ENCODE assay signal across 24 cellular contexts in the genomic region with DNA sequence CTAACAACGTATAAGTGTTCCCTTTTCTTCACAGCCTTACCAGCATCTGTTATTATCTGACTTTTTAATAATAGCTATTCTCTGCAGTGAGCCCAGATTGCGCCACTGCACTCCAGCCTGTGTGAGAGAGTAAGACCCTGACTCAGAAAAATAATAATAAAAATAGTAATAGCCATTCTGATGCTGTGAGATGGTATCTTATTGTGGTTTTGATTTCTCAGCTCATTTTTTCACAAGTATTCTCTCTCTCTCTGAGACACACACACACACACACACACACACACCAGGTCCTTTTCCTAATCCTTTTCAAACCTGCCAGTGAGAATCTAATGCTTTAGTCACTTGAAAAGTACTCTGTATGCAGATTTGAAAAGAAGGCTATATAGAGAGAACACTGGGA.
"Had no signal": no experiment of that assay in that cellular context is flagged by ENCODE, and none has a peak within 500 bp of the region (broad histone marks: within the 10 kb centered on the region; RNA-seq: fewer than 3 reads in every experiment).

No MANE protein-coding gene starts in this region.

- H3K4me3 ChIP-seq: esophagus muscularis mucosa, left ventricle myocardium inferior, lower lobe of right lung, psoas muscle, right lobe of liver, spleen, tibial artery, upper lobe of right lung, vagina had no signal

- H2AFZ ChIP-seq: parathyroid adenoma had no signal

- H3K79me2 ChIP-seq: parathyroid adenoma had no signal

- H3K36me3 ChIP-seq: esophagus muscularis mucosa, left ventricle myocardium inferior, lower lobe of right lung, right lobe of liver, spleen, tibial artery, upper lobe of right lung, vagina had no signal

- H3K9me3 ChIP-seq: esophagus muscularis mucosa, lower lobe of right lung, psoas muscle, right lobe of liver, spleen, tibial artery, upper lobe of right lung, vagina had no signal

- ATAC-seq: effector memory CD8-positive, alpha-beta T cell; foreskin keratinocyte; left cardiac atrium; lower lobe of right lung; psoas muscle; right lobe of liver; stimulated activated memory B cell treated with anti-CD40 and anti-IgM and Interleukin-4, amounts not matched to agents 10 μg/mL and 1 μg/mL and 100 μg/mL, for 72 hours; upper lobe of right lung had no signal

- H3K27me3 ChIP-seq: esophagus muscularis mucosa, foreskin keratinocyte, right lobe of liver, spleen, tibial artery, upper lobe of right lung, vagina had no signal

- H3K9ac ChIP-seq: parathyroid adenoma had no signal

- H3K4me1 ChIP-seq: esophagus muscularis mucosa, foreskin keratinocyte, left ventricle myocardium inferior, lower lobe of right lung, parathyroid adenoma, psoas muscle, right lobe of liver, spleen, tibial artery, upper lobe of right lung, vagina had no signal

- DNase-seq: effector memory CD8-positive, alpha-beta T cell; foreskin keratinocyte; immature natural killer cell; left cardiac atrium; left ventricle myocardium inferior; lower lobe of right lung; mesenchymal stem cell; midbrain; naive B cell; occipital lobe; psoas muscle; retina; right lobe of liver; spleen; stimulated activated CD4-positive, alpha-beta T cell treated with anti-CD3 and anti-CD28 coated beads, Interleukin-15, amount 100 ng/mL, for 24 hours; stimulated activated CD4-positive, alpha-beta T cell treated with anti-CD3 and anti-CD28 coated beads, Interleukin-1b, Interleukin-23, amount 100 ng/mL, for 48 hours; stimulated activated CD4-positive, alpha-beta T cell treated with anti-CD3 and anti-CD28 coated beads, Interleukin-4, amount 100 ng/mL, for 24 hours; tibial artery; upper lobe of right lung had no signal

- H3K27ac ChIP-seq: epithelial cell of prostate, esophagus muscularis mucosa, foreskin keratinocyte, left ventricle myocardium inferior, lower lobe of right lung, parathyroid adenoma, psoas muscle, right lobe of liver, spleen, tibial artery, upper lobe of right lung, vagina had no signal
